Comparison of ENCODE assay signal across 8 cellular contexts in genomic region chr20:25148181-25148981, GRCh38. TPM values are rescaled to one million over a fixed set of nuclear protein-coding genes. Genes with fewer than 3 reads are reported as not detected.
A peak's percentile ranks its signal among the peaks of the same experiment; 100 is the strongest.
DNase-seq lines count a peak whose midpoint lies in the region; ATAC-seq and TF ChIP-seq lines count a peak whose summit lies in the region.

No MANE protein-coding gene starts in this region.

- no peak overlapping the region for H3K4me2 ChIP-seq in neural progenitor cell

- H3K9me3 ChIP-seq in esophagus muscularis mucosa (no peaks in the 10 kb centered on the region), neural progenitor cell (ENCODE audit: low read depth) (no peaks in the 10 kb centered on the region), stomach (no peaks in the 10 kb centered on the region)

- H3K9me3 Mint-ChIP-seq in HFFc6: no peaks in the 10 kb centered on the region
- peaks cover 2% of the 10 kb centered on the region for H3K9me3 Mint-ChIP-seq in neural progenitor cell

- no peaks in the 10 kb centered on the region for H4K20me1 ChIP-seq in neural progenitor cell (ENCODE audit: low read depth)

- peaks cover 8 to 18% (median 12%) of the 10 kb centered on the region in 4 donors for H3K4me1 ChIP-seq in esophagus muscularis mucosa
- peaks cover 15% of the 10 kb centered on the region for H3K4me1 ChIP-seq in neural progenitor cell
- H3K4me1 ChIP-seq in stomach: peaks cover 10 to 13% (median 12%) of the 10 kb centered on the region in 4 donors

- TF ChIP-seq EP300 in esophagus muscularis mucosa (IDR thresholded peaks at IDR 0.05): no peak
- TF ChIP-seq EP300 in stomach (IDR thresholded peaks at IDR 0.05): no peak

- TF ChIP-seq POLR2A in esophagus muscularis mucosa (IDR thresholded peaks at IDR 0.05; ENCODE audit: low read depth) (no peak), stomach (IDR thresholded peaks at IDR 0.05) (no peak)

- H3K4me3 Mint-ChIP-seq in HFFc6 (peak overlapping the region; percentile 67; the same call in 1 of the 2 replicates), neural progenitor cell (peak overlapping the region; percentile 69)

- no peaks in the 10 kb centered on the region for H3K79me2 ChIP-seq in neural progenitor cell (ENCODE audit: low read depth)

- TF ChIP-seq CTCF in HFFc6 (IDR thresholded peaks at IDR 0.05) (no peak), esophagus muscularis mucosa (IDR thresholded peaks at IDR 0.05) (no peak), neural progenitor cell (IDR thresholded peaks at IDR 0.05) (no peak), stomach (IDR thresholded peaks at IDR 0.05) (no peak)

- ATAC-seq in HG03354 (IDR thresholded peaks at IDR 0.05; ENCODE audit: poor library complexity, severe bottlenecking, unreplicated experiment): no peak

- intact Hi-C loops in esophagus muscularis mucosa (cut with DNase I): no loop called here
- intact Hi-C loops in stomach (cut with DNase I; ENCODE audit: low total_unique reads): no loop called here

- H3K27me3 Mint-ChIP-seq in HFFc6 (ENCODE audit: insufficient read depth): peaks cover 19% of the 10 kb centered on the region
- H3K27me3 Mint-ChIP-seq in neural progenitor cell (ENCODE audit: insufficient read depth, low read depth): peaks cover 14% of the 10 kb centered on the region

- no peak overlapping the region for H3K27ac Mint-ChIP-seq in HFFc6
- H3K27ac Mint-ChIP-seq in neural progenitor cell: peak overlapping the region; percentile 79

- H3K36me3 ChIP-seq in esophagus muscularis mucosa (no peaks in the 10 kb centered on the region), neural progenitor cell (no peaks in the 10 kb centered on the region), stomach (no peaks in the 10 kb centered on the region)

- H3K4me3 ChIP-seq in esophagus muscularis mucosa: peak overlapping the region; percentile 45 to 57 (median 50)
- no peak overlapping the region for H3K4me3 ChIP-seq in neural progenitor cell
- H3K4me3 ChIP-seq in stomach: peak overlapping the region; percentile 36 to 50 (median 42)

- 14% methylated on average over 28 of the region's 61 CpGs for WGBS in esophagus muscularis mucosa
- WGBS in stomach, 5 donors: 6 to 13% (median 7%) methylated on average over 42 to 61 of the region's 61 CpGs

- DNase-seq in HFFc6 (no peak), activated T-cell treated with anti-CD3 and anti-CD28 coated beads for 24 hours (ENCODE audit: low read depth) (peak; percentile 39), esophagus muscularis mucosa (ENCODE audit: extremely low spot score) (no peak), neural progenitor cell (ENCODE audit: low spot score) (peak; percentile 24), stomach (peak; percentile 54), NCI-H345 (lab: John Stamatoyannopoulos, UW) (no peak), H4 (ENCODE audit: low spot score) (no peak)

- peaks cover 0 to 31% (median 2%) of the 10 kb centered on the region in 4 donors for H3K27me3 ChIP-seq in esophagus muscularis mucosa
- peaks cover 20% of the 10 kb centered on the region for H3K27me3 ChIP-seq in neural progenitor cell
- peaks cover 8 to 47% (median 29%) of the 10 kb centered on the region in 3 donors for H3K27me3 ChIP-seq in stomach

- H2AFZ ChIP-seq in neural progenitor cell (replicated peaks): peak overlapping the region; percentile 32

- H3K9ac ChIP-seq in neural progenitor cell: no peak overlapping the region

- H3K27ac ChIP-seq in esophagus muscularis mucosa (replicated peaks in 1 of 4) (no peak overlapping the region), neural progenitor cell (no peak overlapping the region), stomach (peak overlapping the region in 1 of 5 donors; percentile 46)

- H3K4me1 Mint-ChIP-seq in HFFc6 (ENCODE audit: low read depth): peaks cover 5% of the 10 kb centered on the region; the same call in 1 of the 2 replicates
- peaks cover 31% of the 10 kb centered on the region for H3K4me1 Mint-ChIP-seq in neural progenitor cell

- H3K36me3 Mint-ChIP-seq in HFFc6 (ENCODE audit: low read depth): no peaks in the 10 kb centered on the region
- no peaks in the 10 kb centered on the region for H3K36me3 Mint-ChIP-seq in neural progenitor cell

- H3F3A ChIP-seq in neural progenitor cell (ENCODE audit: low read depth): peaks cover 22% of the 10 kb centered on the region

RNA-seq across cellular contexts. Expression of gene ENTPD6, which starts 47.1 kb away (rescaled TPM):
- 10 to 100 TPM; 46.2 to 53.2 (median 51.6) TPM for total RNA-seq in HFFc6 (2021; fragmentation: NEBNext Ultra II Directional; extraction: Animal tissue kit (Norgen Biotek cat#: 25700))
- total RNA-seq in esophagus muscularis mucosa (10 to 100 TPM; 39.0 to 44.1 (median 43.5) TPM), neural progenitor cell (ENCODE audit: low replicate concordance) (32.3 and 60.1 TPM in 2 replicates), stomach (100 to 1,000 TPM in 3 of 5 donors, 10 to 100 TPM in 2; 44.2 to 110 (median 104) TPM)
- polyA plus RNA-seq in stomach: 10 to 100 TPM; 38.5 to 56.6 (median 40.7) TPM
- total RNA-seq in H4 (2014; rRNA removed; shearing (Covaris generic)): 21.4 and 22.3 TPM in 2 replicates

Comparison
In these comparisons a context has a peak if more than half of its experiments do, and no peak if none do; other contexts are left out.
1. DNase-seq: peak in activated T-cell treated with anti-CD3 and anti-CD28 coated beads for 24 hours (single experiment), neural progenitor cell (single experiment) and stomach (single experiment); none in HFFc6 (single experiment), esophagus muscularis mucosa (single experiment), NCI-H345 (single experiment) and H4 (single experiment).